ENCODE assay signal across 1 cellular context in the genomic region with DNA sequence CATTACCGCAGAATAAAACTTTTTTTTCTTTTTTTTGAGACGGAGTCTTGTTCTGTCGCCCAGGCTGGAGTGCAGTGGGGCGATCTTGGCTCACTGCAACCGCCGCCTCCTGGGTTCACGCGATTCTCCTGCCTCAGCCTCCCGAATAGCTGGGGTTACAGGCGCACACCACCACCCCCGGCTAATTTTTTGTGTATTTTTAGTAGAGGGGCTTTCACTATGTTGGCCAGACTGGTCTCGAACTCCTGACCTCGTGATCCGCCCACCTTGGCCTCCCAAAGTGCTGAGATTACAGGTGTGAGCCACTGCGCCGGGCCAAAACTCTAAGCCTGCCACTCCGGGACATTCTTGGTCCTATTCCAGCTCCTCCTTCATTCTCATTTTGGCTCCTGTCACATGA.
TF ChIP-seq lines count a peak whose summit lies in the region.

No MANE protein-coding gene starts in this region.

TF ChIP-seq in HEK293, 187 proteins besides CTCF, POLR2A, EP300 and RAD21:
- TF ChIP-seq PRDM1 (tag by site-specific recombination; IDR thresholded peaks at IDR 0.05): 0 out of 2 replicates have a peak, but pooled peaks have one; percentile 19
